Comparison of ENCODE assay signal across 9 cellular contexts in the genomic region with DNA sequence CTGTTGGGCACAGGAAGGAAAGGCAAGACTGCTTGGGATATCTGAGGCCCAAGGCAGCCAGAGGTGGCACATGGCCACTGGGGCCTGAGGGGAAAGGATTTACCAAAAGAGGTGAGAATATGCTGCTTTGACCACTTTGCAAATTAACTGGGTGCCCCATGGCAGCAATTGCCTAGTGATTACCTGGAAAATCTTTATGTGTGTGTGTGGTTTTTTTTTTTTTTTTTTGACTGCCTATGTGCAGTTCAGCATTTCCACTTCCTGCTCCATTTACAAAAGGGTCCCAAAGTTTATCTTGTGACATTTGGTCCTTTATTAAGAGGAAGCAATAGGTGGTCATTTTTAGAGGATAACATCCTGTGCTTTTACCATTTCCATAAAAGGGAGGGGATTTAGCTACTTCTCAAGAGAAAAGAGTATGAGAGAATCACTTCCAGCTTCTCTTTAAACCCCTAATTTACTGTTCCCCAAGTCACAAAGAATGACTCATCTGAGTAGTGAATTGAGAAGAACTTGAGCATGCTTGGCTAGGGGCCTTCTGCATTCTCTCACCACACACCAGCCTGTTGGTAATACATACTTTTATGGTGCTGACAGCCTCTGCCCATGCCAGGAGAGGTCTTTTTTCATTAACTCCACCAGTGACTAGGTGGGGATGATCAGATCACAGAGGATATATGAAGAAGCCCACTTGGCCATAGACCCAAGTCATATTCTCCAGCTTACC. TPM values are rescaled to one million over a fixed set of nuclear protein-coding genes. Genes with fewer than 3 reads are reported as not detected.
A peak's percentile ranks its signal among the peaks of the same experiment; 100 is the strongest.
DNase-seq lines count a peak whose midpoint lies in the region; ATAC-seq lines count a peak whose summit lies in the region.
"Had no signal": no experiment of that assay in that cellular context is flagged by ENCODE, and none has a peak within 500 bp of the region (broad histone marks: within the 10 kb centered on the region; RNA-seq: fewer than 3 reads in every experiment).

No MANE protein-coding gene starts in this region.

- H3K9me3 Mint-ChIP-seq in activated CD4-positive, alpha-beta memory T cell treated with anti-CD3 and anti-CD28 coated beads for 36 hours = no peaks in the 10 kb centered on the region
- H3K9me3 Mint-ChIP-seq in stimulated activated naive CD8-positive, alpha-beta T cell treated with anti-CD3 and anti-CD28 coated beads, Interleukin-15, amount 100 ng/mL, for 72 hours = no peaks in the 10 kb centered on the region
- H3K9me3 Mint-ChIP-seq: central memory CD8-positive, alpha-beta T cell had no signal

- H3K4me1 ChIP-seq in SJCRH30 = 0 out of 2 replicates have a peak, but pooled peaks cover 5% of the 10 kb centered on the region

- no peak overlapping the region for H3K27ac ChIP-seq in SJCRH30

- CTCF ChIA-PET in activated CD4-positive, alpha-beta memory T cell treated with anti-CD3 and anti-CD28 coated beads for 36 hours (lab: Charles Lee) = no interaction called here

- DNase-seq in Right ventricle myocardium inferior (ENCODE audit: missing footprints) (no peak), cardiac septum (ENCODE audit: low spot score) (no peak), NCI-H2107 (lab: John Stamatoyannopoulos, UW) (no peak), SJCRH30 (no peak)
- peak; percentile 24 for DNase-seq in activated CD4-positive, alpha-beta memory T cell treated with anti-CD3 and anti-CD28 coated beads for 36 hours
- DNase-seq in stimulated activated naive CD8-positive, alpha-beta T cell treated with anti-CD3 and anti-CD28 coated beads, Interleukin-15, amount 100 ng/mL, for 72 hours = peak; percentile 19 to 47
- DNase-seq in stimulated activated CD8-positive, alpha-beta memory T cell treated with anti-CD3 and anti-CD28 coated beads, Interleukin-4, amount 100 ng/mL, for 48 hours = no peak

- ATAC-seq in Right ventricle myocardium inferior (peak; percentile 73), HG02943 (IDR thresholded peaks at IDR 0.05; ENCODE audit: low read depth, unreplicated experiment) (peak; percentile 78)
- peak; percentile 98 for ATAC-seq in stimulated activated naive CD8-positive, alpha-beta T cell treated with anti-CD3 and anti-CD28 coated beads, Interleukin-15, amount 100 ng/mL, for 72 hours

- H3K9me3 ChIP-seq in SJCRH30 (replicated peaks) = no peaks in the 10 kb centered on the region; the same call in 1 of the 2 replicates

- H3K27me3 Mint-ChIP-seq in activated CD4-positive, alpha-beta memory T cell treated with anti-CD3 and anti-CD28 coated beads for 36 hours = peaks cover 2% of the 10 kb centered on the region
- no peaks in the 10 kb centered on the region for H3K27me3 Mint-ChIP-seq in stimulated activated naive CD8-positive, alpha-beta T cell treated with anti-CD3 and anti-CD28 coated beads, Interleukin-15, amount 100 ng/mL, for 72 hours
- H3K27me3 Mint-ChIP-seq: central memory CD8-positive, alpha-beta T cell had no signal

- no peaks in the 10 kb centered on the region for H3K36me3 ChIP-seq in SJCRH30

- peaks cover 13% of the 10 kb centered on the region for H3K4me1 Mint-ChIP-seq in activated CD4-positive, alpha-beta memory T cell treated with anti-CD3 and anti-CD28 coated beads for 36 hours (ENCODE audit: low read depth)
- peaks cover 41% of the 10 kb centered on the region for H3K4me1 Mint-ChIP-seq in stimulated activated naive CD8-positive, alpha-beta T cell treated with anti-CD3 and anti-CD28 coated beads, Interleukin-15, amount 100 ng/mL, for 72 hours
- H3K4me1 Mint-ChIP-seq: central memory CD8-positive, alpha-beta T cell had no signal

- H3K27me3 ChIP-seq in SJCRH30 = no peaks in the 10 kb centered on the region

- peak overlapping the region; percentile 24 for H3K27ac Mint-ChIP-seq in activated CD4-positive, alpha-beta memory T cell treated with anti-CD3 and anti-CD28 coated beads for 36 hours
- peak overlapping the region; percentile 55 to 72 for H3K27ac Mint-ChIP-seq in stimulated activated naive CD8-positive, alpha-beta T cell treated with anti-CD3 and anti-CD28 coated beads, Interleukin-15, amount 100 ng/mL, for 72 hours

- H3K36me3 Mint-ChIP-seq in activated CD4-positive, alpha-beta memory T cell treated with anti-CD3 and anti-CD28 coated beads for 36 hours = no peaks in the 10 kb centered on the region

- intact Hi-C loops in Right ventricle myocardium inferior (cut with DNase I) = no loop called here
- intact Hi-C loops in cardiac septum (cut with DNase I) = loop anchor here (5.0 kb wide), 1 partner anchor 54 kb away; a partner anchor contains a TSS
- intact Hi-C loops in activated CD4-positive, alpha-beta memory T cell treated with anti-CD3 and anti-CD28 coated beads for 36 hours (cut with micrococcal nuclease) = no loop called here

- POLR2A ChIA-PET in activated CD4-positive, alpha-beta memory T cell treated with anti-CD3 and anti-CD28 coated beads for 36 hours (lab: Charles Lee) = no interaction called here

- H3K4me3 ChIP-seq in SJCRH30 = no peak overlapping the region

- H3K4me3 Mint-ChIP-seq in activated CD4-positive, alpha-beta memory T cell treated with anti-CD3 and anti-CD28 coated beads for 36 hours = no peak overlapping the region
- H3K4me3 Mint-ChIP-seq in stimulated activated naive CD8-positive, alpha-beta T cell treated with anti-CD3 and anti-CD28 coated beads, Interleukin-15, amount 100 ng/mL, for 72 hours = peak overlapping the region in 1 of 2 donors; percentile 62
- H3K4me3 Mint-ChIP-seq: central memory CD8-positive, alpha-beta T cell had no signal

RNA-seq across cellular contexts. Expression of a gene that starts 52.1 kb away (rescaled TPM):
- total RNA-seq in Right ventricle myocardium inferior = 20.7 TPM
- total RNA-seq in cardiac septum = 20.2 TPM
- total RNA-seq in activated CD4-positive, alpha-beta memory T cell treated with anti-CD3 and anti-CD28 coated beads for 36 hours = 1 to 10 TPM; 2.7 to 2.8 TPM
- 5.2 and 6.7 TPM in 2 replicates for total RNA-seq in SJCRH30 (2014; rRNA removed; shearing (Covaris generic))

Comparison
In these comparisons a context has a peak if more than half of its experiments do, and no peak if none do; other contexts are left out.
1. DNase-seq: peak in activated CD4-positive, alpha-beta memory T cell treated with anti-CD3 and anti-CD28 coated beads for 36 hours (single experiment) and stimulated activated naive CD8-positive, alpha-beta T cell treated with anti-CD3 and anti-CD28 coated beads, Interleukin-15, amount 100 ng/mL, for 72 hours (2 of 2); none in Right ventricle myocardium inferior (single experiment), cardiac septum (single experiment), stimulated activated CD8-positive, alpha-beta memory T cell treated with anti-CD3 and anti-CD28 coated beads, Interleukin-4, amount 100 ng/mL, for 48 hours (single experiment), NCI-H2107 (single experiment) and SJCRH30 (0 of 2).
2. Peak in every context shown above with its lines, with median percentiles within 50 percentile points of each other: ATAC-seq.